26 cellular contexts compared by ENCODE assay signal in genomic region chr7:86091369-86091768, GRCh38.
"Had no signal": no experiment of that assay in that cellular context is flagged by ENCODE, and none has a peak within 500 bp of the region (broad histone marks: within the 10 kb centered on the region; RNA-seq: fewer than 3 reads in every experiment).

No MANE protein-coding gene starts in this region.

- H3K4me3 ChIP-seq: stomach, suprapubic skin, testis, thoracic aorta, thyroid gland, tibial artery, tibial nerve, transverse colon, upper lobe of left lung, upper lobe of right lung, uterus, vagina had no signal

- H3K9me3 ChIP-seq: testis, thyroid gland, uterus, vagina had no signal

- DNase-seq: stimulated activated CD4-positive, alpha-beta T cell treated with anti-CD3 and anti-CD28 coated beads, Interleukin-2, amount 100 ng/mL, for 48 hours; stimulated activated CD4-positive, alpha-beta T cell treated with anti-CD3 and anti-CD28 coated beads, Interleukin-4, amount 100 ng/mL, for 1 hour; stimulated activated CD4-positive, alpha-beta T cell treated with anti-CD3 and anti-CD28 coated beads, Interleukin-4, amount 100 ng/mL, for 24 hours; stimulated activated CD8-positive, alpha-beta memory T cell treated with anti-CD3 and anti-CD28 coated beads, Interleukin-4, amount 100 ng/mL, for 48 hours; stimulated activated naive B cell treated with anti-CD40 and anti-IgM and Interleukin-4, amounts not matched to agents 10 μg/mL and 1 μg/mL and 100 μg/mL, for 72 hours; stimulated activated naive CD4-positive, alpha-beta T cell; stimulated activated naive CD4-positive, alpha-beta T cell treated with Interleukin-2 at 50 U/mL for 16 hours; stimulated activated naive CD8-positive, alpha-beta T cell treated with anti-CD3 and anti-CD28 coated beads, Interleukin-15, amount 100 ng/mL, for 72 hours; stimulated activated naive CD8-positive, alpha-beta T cell treated with anti-CD3 and anti-CD28 coated beads, Interleukin-15, Interleukin-2, amounts not matched to agents 100 U/mL and 50 U/mL, for 24 hours; stomach; substantia nigra; testis; thyroid gland; tibial artery; transverse colon; trophoblast cell; upper lobe of left lung; upper lobe of right lung; uterus had no signal

- H3K27ac ChIP-seq: stomach, suprapubic skin, testis, thoracic aorta, thyroid gland, tibial artery, tibial nerve, transverse colon, upper lobe of left lung, upper lobe of right lung, uterus, vagina had no signal

- H3K27me3 ChIP-seq: stomach, suprapubic skin, testis, thyroid gland, tibial artery, tibial nerve, transverse colon, upper lobe of left lung, upper lobe of right lung, uterus, vagina had no signal

- ATAC-seq: stimulated activated effector memory CD8-positive, alpha-beta T cell treated with anti-CD3 and anti-CD28 coated beads, Interleukin-12 subunit alpha, Interleukin-12 subunit beta, amount 100 ng/mL, for 72 hours; stimulated activated memory B cell treated with anti-CD40 and anti-IgM and Interleukin-4, amounts not matched to agents 10 μg/mL and 1 μg/mL and 100 μg/mL, for 72 hours; stimulated activated naive B cell treated with anti-CD40 and anti-IgM and Interleukin-4, amounts not matched to agents 10 μg/mL and 1 μg/mL and 100 μg/mL, for 72 hours; stimulated activated naive CD8-positive, alpha-beta T cell treated with anti-CD3 and anti-CD28 coated beads, Interleukin-15, amount 100 ng/mL, for 72 hours; stimulated activated naive CD8-positive, alpha-beta T cell treated with anti-CD3 and anti-CD28 coated beads, Interleukin-15, Interleukin-2, amounts not matched to agents 100 U/mL and 50 U/mL, for 24 hours; upper lobe of right lung had no signal

- FAIRE-seq: urothelium cell line had no signal

- H3K36me3 ChIP-seq: stomach, suprapubic skin, thoracic aorta, thyroid gland, tibial artery, tibial nerve, transverse colon, upper lobe of left lung, upper lobe of right lung, uterus, vagina had no signal

- H3K4me1 ChIP-seq: stomach, suprapubic skin, testis, thyroid gland, tibial artery, tibial nerve, transverse colon, upper lobe of left lung, upper lobe of right lung, uterus, vagina had no signal
